8 cellular contexts compared by ENCODE assay signal in genomic region chr16:4271176-4272113, GRCh38. TPM values are rescaled to one million over a fixed set of nuclear protein-coding genes. Genes with fewer than 3 reads are reported as not detected.
DNase-seq lines count a peak whose midpoint lies in the region; ATAC-seq, FAIRE-seq and TF ChIP-seq lines count a peak whose summit lies in the region.

No MANE protein-coding gene starts in this region.

- intact Hi-C loops in endothelial cell of umbilical vein (cut with micrococcal nuclease): loop anchor here (1.0 to 5.0 kb wide), 5 partner anchors 8 to 131 kb away; partner anchors contain the start of gene GLIS2

- dilution Hi-C loops in endothelial cell of umbilical vein (cut with MboI; ENCODE audit: extremely low pct_ligation_motif_present, low sequenced_read_pairs): no loop called here

- CTCF ChIA-PET in CD8-positive, alpha-beta memory T cell (lab: Charles Lee): interaction anchor here (1.2 to 8.3 kb wide), 4 partner anchors 12 to 35 kb away, joined by 4 to 83 read pairs (median 6); no protein-coding TSS in a partner anchor
- CTCF ChIA-PET in endothelial cell of umbilical vein (lab: Charles Lee): interaction anchor here (0.6 to 3.5 kb wide), 9 partner anchors 9 to 256 kb away, joined by 3 to 30 read pairs (median 6); no protein-coding TSS in a partner anchor

- H3K9me1 ChIP-seq in endothelial cell of umbilical vein (replicated peaks; ENCODE audit: control insufficient read depth, extremely low read depth, insufficient read depth, low read length): no peaks in the 10 kb centered on the region

- BruUV-seq in endothelial cell of umbilical vein (replicated peaks; lab: Mats Ljungman, UMichigan): TSS peak; percentile 81

- H3K27ac Mint-ChIP-seq in CD8-positive, alpha-beta memory T cell: peak overlapping the region in 7 of 8 donors; percentile 42 to 98 (median 72)

- peak overlapping the region; percentile 68 for H3K4me2 ChIP-seq in endothelial cell of umbilical vein (ENCODE audit: insufficient read depth, low read length)

- H3K9me3 Mint-ChIP-seq in CD8-positive, alpha-beta memory T cell: peaks cover 0 to 2% (median 0%) of the 10 kb centered on the region in 5 donors

- H3K27me3 Mint-ChIP-seq in CD8-positive, alpha-beta memory T cell: peaks cover 0 to 5% of the 10 kb centered on the region in 2 donors

- no peaks in the 10 kb centered on the region for H3K27me3 ChIP-seq in CD8-positive, alpha-beta memory T cell (ENCODE audit: insufficient read depth, low read length, poor library complexity, severe bottlenecking)
- H3K27me3 ChIP-seq in NT2/D1 (ENCODE audit: insufficient read depth, insufficient read length) (no peaks in the 10 kb centered on the region), endothelial cell of umbilical vein (ENCODE audit: control insufficient read depth in 2 of 2, insufficient read depth in 2 of 2, low read length in 2 of 2) (no peaks in the 10 kb centered on the region), mononuclear cell (ENCODE audit: insufficient read depth, low read length) (no peaks in the 10 kb centered on the region)

- H3K27ac ChIP-seq in CD8-positive, alpha-beta memory T cell (ENCODE audit: low read depth, low read length): peak overlapping the region; percentile 80
- H3K27ac ChIP-seq in endothelial cell of umbilical vein (ENCODE audit: insufficient read depth, low read depth, low read length): peak overlapping the region; percentile 51

- peak overlapping the region; percentile 96 for H3K4me3 ChIP-seq in CD8-positive, alpha-beta memory T cell (ENCODE audit: low read length)
- H3K4me3 ChIP-seq in NT2/D1 (ENCODE audit: insufficient read length, low read depth) (peak overlapping the region; percentile 83), endothelial cell of umbilical vein (replicated peaks in 1 of 3; ENCODE audit: insufficient read depth in 1 of 3, low read depth in 1 of 3, low read length in 3 of 3) (peak overlapping the region; percentile 58 to 89 (median 68)), mononuclear cell (ENCODE audit: low read length) (peak overlapping the region; percentile 85)

- H3K4me3 Mint-ChIP-seq in CD8-positive, alpha-beta memory T cell: peak overlapping the region; percentile 86 to 99 (median 89)

- H3K36me3 Mint-ChIP-seq in CD8-positive, alpha-beta memory T cell: peaks cover 0 to 9% (median 0%) of the 10 kb centered on the region in 3 donors

- peak; percentile 89 for FAIRE-seq in HTR-8/SVneo (lab: Jason Lieb, UNC)
- FAIRE-seq in endothelial cell of umbilical vein (lab: Jason Lieb, UNC): peak; percentile 93

- peak; percentile 46 for ATAC-seq in GM21360 (IDR thresholded peaks at IDR 0.05; ENCODE audit: unreplicated experiment)

- TF ChIP-seq CTCF in endothelial cell of umbilical vein (IDR thresholded peaks at IDR 0.05; ENCODE audit: extremely low read depth in 1 of 2, insufficient read depth in 1 of 2, low read depth in 1 of 2, low read length in 2 of 2): no peak

- DNase-seq in CD8-positive, alpha-beta memory T cell: peak; percentile 80 to 91 (median 82)
- DNase-seq in HTR-8/SVneo (ENCODE audit: insufficient read length, low spot score) (peak; percentile 93), NT2/D1 (ENCODE audit: low read depth, low spot score) (peak; percentile 90), endothelial cell of umbilical vein (ENCODE audit: low read depth, low spot score) (peak; percentile 89)
- peak; percentile 89 for DNase-seq in activated CD8-positive, alpha-beta memory T cell treated with anti-CD3 and anti-CD28 coated beads, Interleukin-2, amount 50 U/mL, for 4 hours
- peak; percentile 75 to 77 for DNase-seq in stimulated activated CD8-positive, alpha-beta memory T cell treated with anti-CD3 and anti-CD28 coated beads, Interleukin-2, amount 100 ng/mL, for 1 hour (ENCODE audit: low read depth in 2 of 2)

- no peaks in the 10 kb centered on the region for H3K36me3 ChIP-seq in CD8-positive, alpha-beta memory T cell (ENCODE audit: insufficient read depth, low read length)
- peaks cover 15% of the 10 kb centered on the region for H3K36me3 ChIP-seq in NT2/D1 (ENCODE audit: insufficient read depth, insufficient read length, low read length)
- H3K36me3 ChIP-seq in endothelial cell of umbilical vein (ENCODE audit: control insufficient read depth in 2 of 2, extremely low read depth in 1 of 2, insufficient read depth in 2 of 2, low read length in 2 of 2): no peaks in the 10 kb centered on the region

- H3K4me1 Mint-ChIP-seq in CD8-positive, alpha-beta memory T cell: peaks cover 12 to 27% (median 14%) of the 10 kb centered on the region in 3 donors

- H3K9ac ChIP-seq in NT2/D1 (ENCODE audit: insufficient read length, low read depth): peak overlapping the region; percentile 98
- peak overlapping the region; percentile 83 for H3K9ac ChIP-seq in endothelial cell of umbilical vein (replicated peaks; ENCODE audit: extremely low read depth, insufficient read depth, low read length)

- H3K9me3 ChIP-seq in CD8-positive, alpha-beta memory T cell (ENCODE audit: low read length): no peaks in the 10 kb centered on the region
- no peaks in the 10 kb centered on the region for H3K9me3 ChIP-seq in NT2/D1 (ENCODE audit: insufficient read depth, low read length)
- H3K9me3 ChIP-seq in endothelial cell of umbilical vein (replicated peaks; ENCODE audit: control insufficient read depth, insufficient read depth, low read length): no peaks in the 10 kb centered on the region
- H3K9me3 ChIP-seq in mononuclear cell (ENCODE audit: low read depth, low read length): no peaks in the 10 kb centered on the region

- peaks cover 22% of the 10 kb centered on the region for H3K79me2 ChIP-seq in endothelial cell of umbilical vein (ENCODE audit: control insufficient read depth, insufficient read depth, low read length)

- POLR2A ChIA-PET in CD8-positive, alpha-beta memory T cell (lab: Charles Lee): interaction anchor here (0.6 to 3.1 kb wide), 10 partner anchors 18 to 1479 kb away, joined by 3 to 29 read pairs (median 4); partner anchors contain the start of genes CDIP1, CORO7 and HMOX2
- POLR2A ChIA-PET in endothelial cell of umbilical vein (lab: Charles Lee): no interaction called here

- TF ChIP-seq POLR2A in endothelial cell of umbilical vein (IDR thresholded peaks at IDR 0.05; ENCODE audit: low read depth, low read length): peak; percentile 55

- H4K20me1 ChIP-seq in endothelial cell of umbilical vein (replicated peaks; ENCODE audit: control insufficient read depth, extremely low read depth, insufficient read depth, low read length): no peaks in the 10 kb centered on the region

- H2AFZ ChIP-seq in endothelial cell of umbilical vein (ENCODE audit: low read depth, low read length): peak overlapping the region; percentile 63

- peaks cover 10% of the 10 kb centered on the region for H3K4me1 ChIP-seq in CD8-positive, alpha-beta memory T cell (ENCODE audit: insufficient read depth, low read length)
- peaks cover 3% of the 10 kb centered on the region for H3K4me1 ChIP-seq in NT2/D1 (ENCODE audit: insufficient read depth, insufficient read length)
- H3K4me1 ChIP-seq in endothelial cell of umbilical vein (ENCODE audit: control insufficient read depth, extremely low read depth, insufficient read depth, low read length): peaks cover 15% of the 10 kb centered on the region
- H3K4me1 ChIP-seq in mononuclear cell (ENCODE audit: insufficient read depth, low read length): peaks cover 22% of the 10 kb centered on the region

TF ChIP-seq in endothelial cell of umbilical vein, 7 proteins besides CTCF, POLR2A, EP300 and RAD21 (continues in another document):
- no peak for TF ChIP-seq EZH2 (IDR thresholded peaks at IDR 0.05; ENCODE audit: borderline replicate concordance, low read depth, low read length, severe bottlenecking)
- TF ChIP-seq MYC (IDR thresholded peaks at IDR 0.05; ENCODE audit: low read depth, low read length): peak; percentile 92
- peak; percentile 97 for TF ChIP-seq MAX (IDR thresholded peaks at IDR 0.05; ENCODE audit: insufficient read depth, insufficient read length)

RNA-seq across cellular contexts. Expression of gene TFAP4, which starts 1.4 kb away (rescaled TPM):
- total RNA-seq in CD8-positive, alpha-beta memory T cell: 10 to 100 TPM; 43.0 to 43.8 TPM
- polyA plus RNA-seq in CD8-positive, alpha-beta memory T cell: 0.92 TPM
- total RNA-seq in endothelial cell of umbilical vein (11.1 and 12.4 TPM in 2 replicates), mononuclear cell (5.8 TPM)
- 3.0 and 3.4 TPM in 2 replicates for polyA plus RNA-seq in endothelial cell of umbilical vein
- 3.9 and 5.0 TPM in 2 replicates for polyA plus RNA-seq in endothelial cell of umbilical vein (2011; cell fraction: cytosol; rRNA removed)
- 6.1 TPM in 2 replicates for polyA plus RNA-seq in endothelial cell of umbilical vein (2011; cell fraction: nucleus; rRNA removed)
- polyA plus RNA-seq in endothelial cell of umbilical vein (2012): 3.6 and 5.8 TPM in 2 replicates
- polyA minus RNA-seq in endothelial cell of umbilical vein: 5.3 and 12.7 TPM in 2 replicates
- 46.0 TPM for polyA minus RNA-seq in endothelial cell of umbilical vein (2011; cell fraction: cytosol; rRNA and poly(A)+ RNA removed)
- polyA minus RNA-seq in endothelial cell of umbilical vein (2011; cell fraction: nucleus; rRNA and poly(A)+ RNA removed): 2.6 and 3.7 TPM in 2 replicates

RNA-seq across cellular contexts. Expression of gene SRL, which starts 29.6 kb away (rescaled TPM):
- not detected for total RNA-seq in CD8-positive, alpha-beta memory T cell
- polyA plus RNA-seq in CD8-positive, alpha-beta memory T cell: not detected
- total RNA-seq in endothelial cell of umbilical vein (0.14 and 0.29 TPM in 2 replicates), mononuclear cell (under 0.01 TPM)
- polyA plus RNA-seq in endothelial cell of umbilical vein: 0.21 and 0.27 TPM in 2 replicates
- 0.20 and 0.22 TPM in 2 replicates for polyA plus RNA-seq in endothelial cell of umbilical vein (2011; cell fraction: cytosol; rRNA removed)
- polyA plus RNA-seq in endothelial cell of umbilical vein (2011; cell fraction: nucleus; rRNA removed): 0.14 and 0.17 TPM in 2 replicates
- 0.12 and 0.15 TPM in 2 replicates for polyA plus RNA-seq in endothelial cell of umbilical vein (2012)
- polyA minus RNA-seq in endothelial cell of umbilical vein: 0.10 and 0.49 TPM in 2 replicates
- not detected for polyA minus RNA-seq in endothelial cell of umbilical vein (2011; cell fraction: cytosol; rRNA and poly(A)+ RNA removed)
- polyA minus RNA-seq in endothelial cell of umbilical vein (2011; cell fraction: nucleus; rRNA and poly(A)+ RNA removed): 0.10 and 0.19 TPM in 2 replicates

RNA-seq across cellular contexts. Expression of gene GLIS2, which starts 44.4 kb away (rescaled TPM):
- under 1 TPM; 0.13 to 0.26 TPM for total RNA-seq in CD8-positive, alpha-beta memory T cell
- not detected for polyA plus RNA-seq in CD8-positive, alpha-beta memory T cell
- total RNA-seq in endothelial cell of umbilical vein (10.1 and 11.3 TPM in 2 replicates), mononuclear cell (under 0.01 TPM)
- 4.6 and 5.1 TPM in 2 replicates for polyA plus RNA-seq in endothelial cell of umbilical vein
- 5.2 and 7.1 TPM in 2 replicates for polyA plus RNA-seq in endothelial cell of umbilical vein (2011; cell fraction: cytosol; rRNA removed)
- 4.7 and 5.8 TPM in 2 replicates for polyA plus RNA-seq in endothelial cell of umbilical vein (2011; cell fraction: nucleus; rRNA removed)
- 7.3 and 11.8 TPM in 2 replicates for polyA plus RNA-seq in endothelial cell of umbilical vein (2012)
- polyA minus RNA-seq in endothelial cell of umbilical vein: 2.0 and 3.2 TPM in 2 replicates
- 7.5 TPM for polyA minus RNA-seq in endothelial cell of umbilical vein (2011; cell fraction: cytosol; rRNA and poly(A)+ RNA removed)
- polyA minus RNA-seq in endothelial cell of umbilical vein (2011; cell fraction: nucleus; rRNA and poly(A)+ RNA removed): 1.0 and 2.9 TPM in 2 replicates

Comparison
In these comparisons a context has a peak if more than half of its experiments do, and no peak if none do; other contexts are left out.
1. Peak in every context shown above with its lines: DNase-seq, ATAC-seq, H3K4me3 ChIP-seq and H3K27ac ChIP-seq.